12 cellular contexts compared by ENCODE assay signal in genomic region chr16:57781741-57782606, GRCh38. TPM values are rescaled to one million over a fixed set of nuclear protein-coding genes. Genes with fewer than 3 reads are reported as not detected.
DNase-seq lines count a peak whose midpoint lies in the region; ATAC-seq and TF ChIP-seq lines count a peak whose summit lies in the region.
"Had no signal": no experiment of that assay in that cellular context is flagged by ENCODE, and none has a peak within 500 bp of the region (broad histone marks: within the 10 kb centered on the region; RNA-seq: fewer than 3 reads in every experiment).

No MANE protein-coding gene starts in this region.

- TF ChIP-seq CTCF in RWPE1 (conservative IDR thresholded peaks at IDR 0.05; ENCODE audit: low read depth) (no peak), osteocyte (IDR thresholded peaks at IDR 0.05) (peak; percentile 42), A673 (conservative IDR thresholded peaks at IDR 0.05; ENCODE audit: low read depth, low read length) (no peak)

- H3K27ac Mint-ChIP-seq in osteocyte (ENCODE audit: unreplicated experiment), result peak overlapping the region; percentile 89
- H3K27ac Mint-ChIP-seq: memory B cell; stimulated activated naive B cell treated with anti-CD40 and anti-IgM and Interleukin-4, amounts not matched to agents 10 μg/mL and 1 μg/mL and 100 μg/mL, for 72 hours had no signal

- H3K9me3 ChIP-seq in A673 (ENCODE audit: low read depth, low read length, poor library complexity, severe bottlenecking), result no peaks in the 10 kb centered on the region

- H3K4me3 ChIP-seq in A673 (ENCODE audit: low read depth, low read length, poor library complexity, severe bottlenecking), result no peak overlapping the region

- H3K9me3 Mint-ChIP-seq in osteocyte (ENCODE audit: unreplicated experiment), result no peaks in the 10 kb centered on the region
- H3K9me3 Mint-ChIP-seq: memory B cell; stimulated activated naive B cell treated with anti-CD40 and anti-IgM and Interleukin-4, amounts not matched to agents 10 μg/mL and 1 μg/mL and 100 μg/mL, for 72 hours had no signal

- H3K4me1 ChIP-seq in A673 (ENCODE audit: insufficient read depth, low read length, poor library complexity, severe bottlenecking), result no peaks in the 10 kb centered on the region

- POLR2A ChIA-PET in RWPE1 (lab: Yijun Ruan, JAX; ENCODE audit: low non-redundant PET) (no interaction called here), A673 (lab: Charles Lee; ENCODE audit: low non-redundant PET) (no interaction called here)

- DNase-seq in ELR (ENCODE audit: low read depth) (peak; percentile 55), RWPE1 (ENCODE audit: low spot score) (no peak), fibroblast of gingiva (ENCODE audit: low read depth) (peak; percentile 37), osteocyte (ENCODE audit: extremely low spot score, unreplicated experiment) (no peak), A673 (ENCODE audit: low spot score) (no peak), 8988T (no peak)
- DNase-seq: NCI-H1436 treated with DMSO at 0.1 percent for 48 hours; NCI-H748 treated with DMSO at 0.1 percent for 48 hours; stimulated activated naive B cell treated with anti-CD40 and anti-IgM and Interleukin-4, amounts not matched to agents 10 μg/mL and 1 μg/mL and 100 μg/mL, for 72 hours had no signal

- ATAC-seq in HG02870 (IDR thresholded peaks at IDR 0.05; ENCODE audit: unreplicated experiment) (no peak), HG02588 (IDR thresholded peaks at IDR 0.05; ENCODE audit: unreplicated experiment) (no peak)
- ATAC-seq: stimulated activated naive B cell treated with anti-CD40 and anti-IgM and Interleukin-4, amounts not matched to agents 10 μg/mL and 1 μg/mL and 100 μg/mL, for 72 hours had no signal

- BruUV-seq in A673 (replicated peaks; lab: Mats Ljungman, UMichigan), result no TSS peak

- H3K4me3 Mint-ChIP-seq in osteocyte (ENCODE audit: unreplicated experiment), result no peak overlapping the region
- H3K4me3 Mint-ChIP-seq: memory B cell; stimulated activated naive B cell treated with anti-CD40 and anti-IgM and Interleukin-4, amounts not matched to agents 10 μg/mL and 1 μg/mL and 100 μg/mL, for 72 hours had no signal

- H3K27me3 Mint-ChIP-seq in osteocyte (ENCODE audit: unreplicated experiment), result no peaks in the 10 kb centered on the region
- H3K27me3 Mint-ChIP-seq: stimulated activated naive B cell treated with anti-CD40 and anti-IgM and Interleukin-4, amounts not matched to agents 10 μg/mL and 1 μg/mL and 100 μg/mL, for 72 hours had no signal

- peaks cover 46% of the 10 kb centered on the region for H3K4me1 Mint-ChIP-seq in osteocyte (ENCODE audit: unreplicated experiment)
- H3K4me1 Mint-ChIP-seq: memory B cell; stimulated activated naive B cell treated with anti-CD40 and anti-IgM and Interleukin-4, amounts not matched to agents 10 μg/mL and 1 μg/mL and 100 μg/mL, for 72 hours had no signal

- peaks cover 69% of the 10 kb centered on the region for H3K36me3 ChIP-seq in A673 (ENCODE audit: insufficient read depth, low read length, poor library complexity, severe bottlenecking)

- intact Hi-C loops in A673 (cut with micrococcal nuclease; ENCODE audit: unreplicated experiment), result no loop called here

- H3K27me3 ChIP-seq in A673 (replicated peaks; ENCODE audit: insufficient read depth, low read depth, low read length, poor library complexity), result no peaks in the 10 kb centered on the region

- CTCF ChIA-PET in RWPE1 (lab: Yijun Ruan, JAX), result interaction anchor here (0.7 kb wide), 1 partner anchor 70 kb away, joined by 3 read pairs; no protein-coding TSS in a partner anchor
- CTCF ChIA-PET in A673 (lab: Charles Lee), result no interaction called here

- peak overlapping the region; percentile 53 for H3K27ac ChIP-seq in RWPE1
- no peak overlapping the region for H3K27ac ChIP-seq in A673 (ENCODE audit: low read depth, low read length, poor library complexity, severe bottlenecking)

- H3K36me3 Mint-ChIP-seq in osteocyte (ENCODE audit: unreplicated experiment), result peaks cover 44% of the 10 kb centered on the region
- H3K36me3 Mint-ChIP-seq: memory B cell; stimulated activated naive B cell treated with anti-CD40 and anti-IgM and Interleukin-4, amounts not matched to agents 10 μg/mL and 1 μg/mL and 100 μg/mL, for 72 hours had no signal

RNA-seq across cellular contexts. Expression of gene KIFC3, which starts 20.3 kb away (rescaled TPM):
- total RNA-seq in osteocyte (191 and 196 TPM in 2 replicates), A673 (2021) (198 and 201 TPM in 2 replicates)

RNA-seq across cellular contexts. Expression of gene KATNB1, which starts 46.4 kb away (rescaled TPM):
- 14.2 and 15.9 TPM in 2 replicates for total RNA-seq in osteocyte
- 55.7 and 58.5 TPM in 2 replicates for total RNA-seq in A673 (2021)

Comparison
In these comparisons a context has a peak if more than half of its experiments do, and no peak if none do; other contexts are left out.
1. DNase-seq: peak in ELR (single experiment) and fibroblast of gingiva (single experiment); none in RWPE1 (single experiment), osteocyte (single experiment), A673 (single experiment) and 8988T (single experiment).